Comparison of ENCODE assay signal across 21 cellular contexts in the genomic region with DNA sequence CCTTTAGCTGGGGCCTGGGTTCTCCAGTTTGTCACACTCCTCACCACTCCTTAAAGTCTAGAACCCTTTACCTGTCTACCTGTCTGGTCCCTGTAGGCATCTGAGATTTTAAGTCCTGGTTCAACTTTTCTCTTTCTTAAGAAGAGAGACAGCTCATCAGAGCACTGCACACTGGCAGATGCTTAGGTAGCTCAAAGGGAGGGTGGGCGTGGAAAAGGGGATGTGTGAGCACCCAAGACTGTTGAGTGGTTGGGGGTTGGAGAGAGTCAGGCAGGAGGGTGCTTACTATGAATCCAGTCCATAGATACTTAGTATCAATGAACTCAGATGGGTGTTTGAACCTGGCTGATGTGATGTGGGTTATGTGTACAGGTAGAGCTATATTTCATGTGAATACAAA. TPM values are rescaled to one million over a fixed set of nuclear protein-coding genes. Genes with fewer than 3 reads are reported as not detected.
"Had no signal": no experiment of that assay in that cellular context is flagged by ENCODE, and none has a peak within 500 bp of the region (broad histone marks: within the 10 kb centered on the region; RNA-seq: fewer than 3 reads in every experiment).

No MANE protein-coding gene starts in this region.

- H3K9me3 Mint-ChIP-seq: memory B cell; neural crest cell; stimulated activated effector memory CD8-positive, alpha-beta T cell treated with anti-CD3 and anti-CD28 coated beads, Interleukin-12 subunit alpha, Interleukin-12 subunit beta, amount 100 ng/mL, for 72 hours had no signal

- ATAC-seq: left cardiac atrium; left lobe of liver; left ventricle myocardium superior; naive thymus-derived CD8-positive, alpha-beta T cell; pancreas; sciatic nerve; stimulated activated effector memory CD8-positive, alpha-beta T cell treated with anti-CD3 and anti-CD28 coated beads, Interleukin-12 subunit alpha, Interleukin-12 subunit beta, amount 100 ng/mL, for 72 hours; stimulated activated naive CD8-positive, alpha-beta T cell treated with anti-CD3 and anti-CD28 coated beads, Interleukin-15, amount 100 ng/mL, for 72 hours had no signal

- H3K27ac Mint-ChIP-seq: memory B cell; naive thymus-derived CD8-positive, alpha-beta T cell; nephron; stimulated activated effector memory CD8-positive, alpha-beta T cell treated with anti-CD3 and anti-CD28 coated beads, Interleukin-12 subunit alpha, Interleukin-12 subunit beta, amount 100 ng/mL, for 72 hours; stimulated activated naive CD8-positive, alpha-beta T cell treated with anti-CD3 and anti-CD28 coated beads, Interleukin-15, amount 100 ng/mL, for 72 hours had no signal

- H3K4me3 Mint-ChIP-seq: memory B cell; naive thymus-derived CD8-positive, alpha-beta T cell; nephron; neural crest cell; stimulated activated effector memory CD8-positive, alpha-beta T cell treated with anti-CD3 and anti-CD28 coated beads, Interleukin-12 subunit alpha, Interleukin-12 subunit beta, amount 100 ng/mL, for 72 hours; stimulated activated naive CD8-positive, alpha-beta T cell treated with anti-CD3 and anti-CD28 coated beads, Interleukin-15, amount 100 ng/mL, for 72 hours had no signal

- DNase-seq: hippocampal formation; kidney glomerular epithelial cell; left cardiac atrium; left ventricle myocardium superior; naive thymus-derived CD8-positive, alpha-beta T cell; nucleus accumbens; posterior cingulate gyrus; retina; right cardiac atrium; stimulated activated CD4-positive, alpha-beta T cell treated with anti-CD3 and anti-CD28 coated beads, Interleukin-4, amount 100 ng/mL, for 24 hours; stimulated activated naive CD4-positive, alpha-beta T cell treated with Interleukin-2 at 50 U/mL for 16 hours; stimulated activated naive CD8-positive, alpha-beta T cell treated with anti-CD3 and anti-CD28 coated beads, Interleukin-15, amount 100 ng/mL, for 72 hours; substantia nigra; upper lobe of left lung had no signal

- H3K36me3 Mint-ChIP-seq: memory B cell; naive thymus-derived CD8-positive, alpha-beta T cell; stimulated activated effector memory CD8-positive, alpha-beta T cell treated with anti-CD3 and anti-CD28 coated beads, Interleukin-12 subunit alpha, Interleukin-12 subunit beta, amount 100 ng/mL, for 72 hours had no signal

- H3K4me1 Mint-ChIP-seq: naive thymus-derived CD8-positive, alpha-beta T cell; stimulated activated effector memory CD8-positive, alpha-beta T cell treated with anti-CD3 and anti-CD28 coated beads, Interleukin-12 subunit alpha, Interleukin-12 subunit beta, amount 100 ng/mL, for 72 hours had no signal

RNA-seq across cellular contexts. Expression of gene KCNG1, which starts 6.6 kb away (rescaled TPM):
- polyA plus RNA-seq: naive thymus-derived CD8-positive, alpha-beta T cell had no signal
